8 cellular contexts compared by ENCODE assay signal in genomic region chr1:97849350-97850339, GRCh38.
DNase-seq lines count a peak whose midpoint lies in the region; ATAC-seq and TF ChIP-seq lines count a peak whose summit lies in the region.

No MANE protein-coding gene starts in this region.

- no peaks in the 10 kb centered on the region for H3K27me3 ChIP-seq in ACC112 (ENCODE audit: insufficient read depth, low read length)
- no peaks in the 10 kb centered on the region for H3K27me3 ChIP-seq in naive thymus-derived CD4-positive, alpha-beta T cell (ENCODE audit: control insufficient read depth in 2 of 2, insufficient read depth in 2 of 2, low read length in 2 of 2)

- no peak overlapping the region for H2AFZ ChIP-seq in ACC112 (ENCODE audit: low read length, unreplicated experiment)

- peaks cover 2% of the 10 kb centered on the region for H3K36me3 Mint-ChIP-seq in activated naive CD8-positive, alpha-beta T cell treated with anti-CD3 and anti-CD28 coated beads, Interleukin-2, amount 50 U/mL, for 24 hours (ENCODE audit: low read depth)
- peaks cover 0 to 25% (median 12%) of the 10 kb centered on the region in 5 donors for H3K36me3 Mint-ChIP-seq in naive thymus-derived CD4-positive, alpha-beta T cell
- H3K36me3 Mint-ChIP-seq in endothelial cell (ENCODE audit: low read depth, unreplicated experiment) = peaks cover 4% of the 10 kb centered on the region

- CTCF ChIA-PET in naive thymus-derived CD4-positive, alpha-beta T cell (lab: Charles Lee) = no interaction called here

- TF ChIP-seq CTCF in endothelial cell (IDR thresholded peaks at IDR 0.05; ENCODE audit: unreplicated experiment) = no peak

- H3K4me3 Mint-ChIP-seq in activated naive CD8-positive, alpha-beta T cell treated with anti-CD3 and anti-CD28 coated beads, Interleukin-2, amount 50 U/mL, for 24 hours = peak overlapping the region; percentile 25
- peak overlapping the region in 5 of 10 donors; percentile 9 to 48 (median 31) for H3K4me3 Mint-ChIP-seq in naive thymus-derived CD4-positive, alpha-beta T cell
- H3K4me3 Mint-ChIP-seq in endothelial cell (ENCODE audit: unreplicated experiment) = no peak overlapping the region

- peak overlapping the region; percentile 61 for H3K4me3 ChIP-seq in ACC112 (ENCODE audit: low read depth, low read length)
- no peak overlapping the region for H3K4me3 ChIP-seq in naive thymus-derived CD4-positive, alpha-beta T cell (ENCODE audit: low read length)

- peaks cover 18% of the 10 kb centered on the region for H3K36me3 ChIP-seq in ACC112 (ENCODE audit: insufficient read depth, low read length)
- peaks cover 0 to 10% (median 0%) of the 10 kb centered on the region in 3 experiments for H3K36me3 ChIP-seq in naive thymus-derived CD4-positive, alpha-beta T cell (ENCODE audit: control insufficient read depth in 2 of 3, insufficient read depth in 3 of 3, low read length in 3 of 3)

- H3K9me3 Mint-ChIP-seq in activated naive CD8-positive, alpha-beta T cell treated with anti-CD3 and anti-CD28 coated beads, Interleukin-2, amount 50 U/mL, for 24 hours = no peaks in the 10 kb centered on the region
- no peaks in the 10 kb centered on the region for H3K9me3 Mint-ChIP-seq in naive thymus-derived CD4-positive, alpha-beta T cell
- no peaks in the 10 kb centered on the region for H3K9me3 Mint-ChIP-seq in endothelial cell (ENCODE audit: unreplicated experiment)

- peaks cover 19% of the 10 kb centered on the region for H3K4me1 Mint-ChIP-seq in activated naive CD8-positive, alpha-beta T cell treated with anti-CD3 and anti-CD28 coated beads, Interleukin-2, amount 50 U/mL, for 24 hours
- H3K4me1 Mint-ChIP-seq in naive thymus-derived CD4-positive, alpha-beta T cell = peaks cover 18 to 51% (median 37%) of the 10 kb centered on the region in 7 donors
- no peaks in the 10 kb centered on the region for H3K4me1 Mint-ChIP-seq in endothelial cell (ENCODE audit: unreplicated experiment)

- H3K27me3 Mint-ChIP-seq in activated naive CD8-positive, alpha-beta T cell treated with anti-CD3 and anti-CD28 coated beads, Interleukin-2, amount 50 U/mL, for 24 hours = no peaks in the 10 kb centered on the region
- H3K27me3 Mint-ChIP-seq in naive thymus-derived CD4-positive, alpha-beta T cell = no peaks in the 10 kb centered on the region
- no peaks in the 10 kb centered on the region for H3K27me3 Mint-ChIP-seq in endothelial cell (ENCODE audit: unreplicated experiment)

- ATAC-seq in GM18867 (IDR thresholded peaks at IDR 0.05; ENCODE audit: unreplicated experiment) = peak; percentile 37
- ATAC-seq in activated naive CD8-positive, alpha-beta T cell treated with anti-CD3 and anti-CD28 coated beads, Interleukin-2, amount 50 U/mL, for 24 hours = peak; percentile 65
- peak; percentile 55 for ATAC-seq in naive thymus-derived CD4-positive, alpha-beta T cell

- POLR2A ChIA-PET in naive thymus-derived CD4-positive, alpha-beta T cell (lab: Charles Lee) = no interaction called here

- peaks cover 20% of the 10 kb centered on the region for H3K4me1 ChIP-seq in ACC112 (ENCODE audit: control insufficient read depth, insufficient read depth, low read length, unreplicated experiment)
- H3K4me1 ChIP-seq in naive thymus-derived CD4-positive, alpha-beta T cell (ENCODE audit: control insufficient read depth in 2 of 2, insufficient read depth in 2 of 2, low read length in 2 of 2) = peaks cover 0 to 5% of the 10 kb centered on the region in 2 donors

- H3K9me3 ChIP-seq in naive thymus-derived CD4-positive, alpha-beta T cell (ENCODE audit: control insufficient read depth in 2 of 3, low read length in 3 of 3) = no peaks in the 10 kb centered on the region

- DNase-seq in M059J (ENCODE audit: low read depth) (peak; percentile 87), Ammon's horn (ENCODE audit: low spot score) (no peak), NCI-H1694 (lab: John Stamatoyannopoulos, UW) (no peak), endothelial cell (ENCODE audit: low spot score) (no peak)
- DNase-seq in activated naive CD8-positive, alpha-beta T cell treated with anti-CD3 and anti-CD28 coated beads, Interleukin-2, amount 50 U/mL, for 24 hours = no peak
- peak in 2 of 9 donors; percentile 2 to 5 for DNase-seq in naive thymus-derived CD4-positive, alpha-beta T cell

- intact Hi-C loops in naive thymus-derived CD4-positive, alpha-beta T cell (cut with micrococcal nuclease) = no loop called here

- H3K27ac Mint-ChIP-seq in activated naive CD8-positive, alpha-beta T cell treated with anti-CD3 and anti-CD28 coated beads, Interleukin-2, amount 50 U/mL, for 24 hours = peak overlapping the region; percentile 11
- H3K27ac Mint-ChIP-seq in naive thymus-derived CD4-positive, alpha-beta T cell = peak overlapping the region in 1 of 9 donors; percentile 22
- H3K27ac Mint-ChIP-seq in endothelial cell (ENCODE audit: unreplicated experiment) = no peak overlapping the region

- peaks cover 3% of the 10 kb centered on the region for H3K79me2 ChIP-seq in ACC112 (ENCODE audit: control insufficient read depth, insufficient read depth, low read length, unreplicated experiment)

- H3K27ac ChIP-seq in ACC112 (ENCODE audit: low read depth, low read length) = peak overlapping the region; percentile 81
- H3K27ac ChIP-seq in naive thymus-derived CD4-positive, alpha-beta T cell (ENCODE audit: low read depth, low read length) = no peak overlapping the region
